ENCODE assay signal across 1 cellular context in genomic region chr6:43367245-43367984, GRCh38.
TF ChIP-seq lines count a peak whose summit lies in the region.

No MANE protein-coding gene starts in this region.

TF ChIP-seq in GM23338, 12 proteins besides CTCF, POLR2A, EP300 and RAD21:
- TF ChIP-seq ZNF462 (CRISPR knock-in tag; IDR thresholded peaks at IDR 0.05) = no peak
- no peak for TF ChIP-seq ZNF331 (CRISPR knock-in tag; IDR thresholded peaks at IDR 0.05; ENCODE audit: low read depth)
- TF ChIP-seq JUNB (IDR thresholded peaks at IDR 0.05; ENCODE audit: unreplicated experiment) = no peak
- TF ChIP-seq CREB1 (CRISPR knock-in tag; IDR thresholded peaks at IDR 0.05; ENCODE audit: low read depth) = no peak
- TF ChIP-seq, protein P1, sequence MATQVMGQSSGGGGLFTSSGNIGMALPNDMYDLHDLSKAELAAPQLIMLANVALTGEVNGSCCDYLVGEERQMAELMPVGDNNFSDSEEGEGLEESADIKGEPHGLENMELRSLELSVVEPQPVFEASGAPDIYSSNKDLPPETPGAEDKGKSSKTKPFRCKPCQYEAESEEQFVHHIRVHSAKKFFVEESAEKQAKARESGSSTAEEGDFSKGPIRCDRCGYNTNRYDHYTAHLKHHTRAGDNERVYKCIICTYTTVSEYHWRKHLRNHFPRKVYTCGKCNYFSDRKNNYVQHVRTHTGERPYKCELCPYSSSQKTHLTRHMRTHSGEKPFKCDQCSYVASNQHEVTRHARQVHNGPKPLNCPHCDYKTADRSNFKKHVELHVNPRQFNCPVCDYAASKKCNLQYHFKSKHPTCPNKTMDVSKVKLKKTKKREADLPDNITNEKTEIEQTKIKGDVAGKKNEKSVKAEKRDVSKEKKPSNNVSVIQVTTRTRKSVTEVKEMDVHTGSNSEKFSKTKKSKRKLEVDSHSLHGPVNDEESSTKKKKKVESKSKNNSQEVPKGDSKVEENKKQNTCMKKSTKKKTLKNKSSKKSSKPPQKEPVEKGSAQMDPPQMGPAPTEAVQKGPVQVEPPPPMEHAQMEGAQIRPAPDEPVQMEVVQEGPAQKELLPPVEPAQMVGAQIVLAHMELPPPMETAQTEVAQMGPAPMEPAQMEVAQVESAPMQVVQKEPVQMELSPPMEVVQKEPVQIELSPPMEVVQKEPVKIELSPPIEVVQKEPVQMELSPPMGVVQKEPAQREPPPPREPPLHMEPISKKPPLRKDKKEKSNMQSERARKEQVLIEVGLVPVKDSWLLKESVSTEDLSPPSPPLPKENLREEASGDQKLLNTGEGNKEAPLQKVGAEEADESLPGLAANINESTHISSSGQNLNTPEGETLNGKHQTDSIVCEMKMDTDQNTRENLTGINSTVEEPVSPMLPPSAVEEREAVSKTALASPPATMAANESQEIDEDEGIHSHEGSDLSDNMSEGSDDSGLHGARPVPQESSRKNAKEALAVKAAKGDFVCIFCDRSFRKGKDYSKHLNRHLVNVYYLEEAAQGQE (IDR thresholded peaks at IDR 0.05; ENCODE audit: unreplicated experiment) = no peak
- no peak for TF ChIP-seq STAT1 (IDR thresholded peaks at IDR 0.05; ENCODE audit: unreplicated experiment)
